ENCODE assay signal across 11 cellular contexts in the genomic region with DNA sequence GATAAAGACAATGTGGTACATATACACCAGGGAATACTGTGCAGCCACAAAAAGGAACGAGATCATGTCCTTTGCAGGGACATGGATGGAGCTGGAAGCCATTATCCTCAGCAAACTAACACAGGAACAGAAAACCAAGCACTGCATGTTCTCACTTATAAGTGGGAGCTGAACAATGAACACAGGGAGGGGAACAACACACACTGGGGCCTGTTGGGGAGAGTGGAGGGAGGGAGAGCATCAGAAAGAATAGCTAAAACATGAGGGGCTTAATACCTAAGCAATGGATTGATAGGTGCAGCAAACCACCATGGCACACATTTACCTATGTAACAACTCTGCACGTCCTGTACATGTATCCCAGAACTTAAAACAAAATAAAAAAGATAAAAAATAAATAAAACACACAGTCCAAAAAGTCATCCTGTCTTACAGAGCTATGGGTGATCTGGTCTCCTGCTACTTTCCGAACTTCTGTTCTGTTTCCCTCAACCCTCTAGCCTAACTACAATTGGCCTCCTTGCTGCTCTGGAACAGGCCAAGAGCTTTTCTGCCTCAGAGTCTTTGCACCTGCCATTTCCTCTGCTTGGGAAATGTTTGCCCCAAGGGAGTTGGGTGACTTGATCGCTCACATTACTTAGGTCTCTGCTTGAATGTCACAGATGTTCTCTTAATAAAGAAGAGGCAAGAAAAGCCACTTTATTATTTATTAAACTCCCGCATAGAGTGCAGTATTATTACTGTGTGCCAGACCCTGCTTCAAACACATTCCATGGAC. TPM values are rescaled to one million over a fixed set of nuclear protein-coding genes. Genes with fewer than 3 reads are reported as not detected.
A peak's percentile ranks its signal among the peaks of the same experiment; 100 is the strongest.
DNase-seq lines count a peak whose midpoint lies in the region; ATAC-seq and TF ChIP-seq lines count a peak whose summit lies in the region.
"Had no signal": no experiment of that assay in that cellular context is flagged by ENCODE, and none has a peak within 500 bp of the region (broad histone marks: within the 10 kb centered on the region; RNA-seq: fewer than 3 reads in every experiment).

No MANE protein-coding gene starts in this region.

- no peaks in the 10 kb centered on the region for H3F3A ChIP-seq in OCI-LY1 (ENCODE audit: insufficient read depth, low read length)

- peaks cover 5% of the 10 kb centered on the region for H3K79me2 ChIP-seq in OCI-LY1 (ENCODE audit: insufficient read depth, low read length)

- no peaks in the 10 kb centered on the region for H3K27me3 Mint-ChIP-seq in CD4-positive, alpha-beta T cell
- H3K27me3 Mint-ChIP-seq in naive B cell = peaks cover 0 to 7% (median 0%) of the 10 kb centered on the region in 3 donors

- no peaks in the 10 kb centered on the region for H4K20me1 ChIP-seq in OCI-LY1 (ENCODE audit: insufficient read depth, low read length)

- POLR2A ChIA-PET in CD4-positive, alpha-beta T cell (lab: Charles Lee) = interaction anchor here (1.1 to 4.6 kb wide), 3 partner anchors 11 to 28 kb away, joined by 5 to 28 read pairs (median 9); no protein-coding TSS in a partner anchor

- no peak for TF ChIP-seq CTCF in CD4-positive, alpha-beta T cell (IDR thresholded peaks at IDR 0.05)
- TF ChIP-seq CTCF in GM12865 (IDR thresholded peaks at IDR 0.05; ENCODE audit: insufficient read depth, low read depth, low read length, missing control alignments) = no peak
- no peak for TF ChIP-seq CTCF in OCI-LY1 (IDR thresholded peaks at IDR 0.05; ENCODE audit: low read length)

- H3K4me1 Mint-ChIP-seq in CD4-positive, alpha-beta T cell (ENCODE audit: low read depth) = peaks cover 74% of the 10 kb centered on the region
- peaks cover 28 to 49% (median 49%) of the 10 kb centered on the region in 3 donors for H3K4me1 Mint-ChIP-seq in naive B cell

- CTCF ChIA-PET in CD4-positive, alpha-beta T cell (lab: Charles Lee) = interaction anchor here (0.9 to 1.0 kb wide), 2 partner anchors 20 to 29 kb away, joined by 3 to 4 read pairs; no protein-coding TSS in a partner anchor

- H3K27me3 ChIP-seq in CD4-positive, alpha-beta T cell (ENCODE audit: control insufficient read depth, insufficient read depth, low read length) = no peaks in the 10 kb centered on the region
- H3K27me3 ChIP-seq in OCI-LY1 (ENCODE audit: insufficient read depth, low read length) = no peaks in the 10 kb centered on the region

- H3K9me3 Mint-ChIP-seq in CD4-positive, alpha-beta T cell = no peaks in the 10 kb centered on the region
- no peaks in the 10 kb centered on the region for H3K9me3 Mint-ChIP-seq in naive B cell

- peaks cover 7% of the 10 kb centered on the region for H3K36me3 Mint-ChIP-seq in CD4-positive, alpha-beta T cell (ENCODE audit: low read depth)
- peaks cover 0 to 7% of the 10 kb centered on the region in 2 donors for H3K36me3 Mint-ChIP-seq in naive B cell

- peaks cover 35% of the 10 kb centered on the region for H3K4me1 ChIP-seq in OCI-LY1 (ENCODE audit: insufficient read depth, low read length, severe bottlenecking)

- peaks cover 14% of the 10 kb centered on the region for H3K36me3 ChIP-seq in OCI-LY1 (ENCODE audit: insufficient read depth, low read length)
- H3K36me3 ChIP-seq: esophagus squamous epithelium had no signal

- H3K9ac ChIP-seq in OCI-LY1 (ENCODE audit: low read length) = no peak overlapping the region

- peak overlapping the region; percentile 87 for H3K4me3 Mint-ChIP-seq in CD4-positive, alpha-beta T cell
- peak overlapping the region in 6 of 8 donors; percentile 84 to 96 (median 93) for H3K4me3 Mint-ChIP-seq in naive B cell

- H3K4me3 ChIP-seq in GM12865 (ENCODE audit: low read depth, low read length) (no peak overlapping the region), OCI-LY1 (ENCODE audit: low read depth, low read length, poor library complexity, severe bottlenecking) (no peak overlapping the region)

- intact Hi-C loops in CD4-positive, alpha-beta T cell (cut with DNase I, micrococcal nuclease) = loop anchor here in 1 of 2 experiments (5.0 kb wide), 1 partner anchor 45 kb away; no protein-coding TSS in a partner anchor

- no peak for DNase-seq in CD4-positive, alpha-beta T cell
- DNase-seq in GM12865 (ENCODE audit: low read depth) (peak; percentile 25), naive B cell (peak; percentile 25)
- no peak for DNase-seq in stimulated activated CD4-positive, alpha-beta T cell treated with anti-CD3 and anti-CD28 coated beads, Interleukin-12 subunit alpha, Interleukin-12 subunit beta, amount 100 ng/mL, for 4 hours
- DNase-seq: activated gamma-delta T cell, dorsolateral prefrontal cortex, esophagus squamous epithelium, SIG-M5 had no signal

- H3K9me3 ChIP-seq in CD4-positive, alpha-beta T cell (ENCODE audit: control insufficient read depth, low read length) = no peaks in the 10 kb centered on the region
- no peaks in the 10 kb centered on the region for H3K9me3 ChIP-seq in OCI-LY1 (ENCODE audit: low read length)
- H3K9me3 ChIP-seq: esophagus squamous epithelium had no signal

- no peaks in the 10 kb centered on the region for H3K9me2 ChIP-seq in OCI-LY1 (ENCODE audit: low read depth, low read length)

- H3K27ac ChIP-seq in CD4-positive, alpha-beta T cell (ENCODE audit: low read depth, low read length) = no peak overlapping the region
- peak overlapping the region; percentile 82 for H3K27ac ChIP-seq in OCI-LY1 (ENCODE audit: low read depth, low read length, poor library complexity, severe bottlenecking)
- H3K27ac ChIP-seq: esophagus squamous epithelium had no signal

- H3K4me2 ChIP-seq in OCI-LY1 (ENCODE audit: low read length) = peak overlapping the region; percentile 93

- H3K27ac Mint-ChIP-seq in CD4-positive, alpha-beta T cell = peak overlapping the region; percentile 83
- H3K27ac Mint-ChIP-seq in naive B cell = peak overlapping the region in 4 of 6 donors; percentile 55 to 83 (median 59)

- no peak overlapping the region for H2AFZ ChIP-seq in OCI-LY1 (ENCODE audit: low read length)

- ATAC-seq in CD4-positive, alpha-beta T cell (ENCODE audit: poor library complexity) = no peak
- peak in 1 of 2 donors; percentile 19 for ATAC-seq in naive B cell (ENCODE audit: low read depth in 2 of 2)
- ATAC-seq in GM18870 (IDR thresholded peaks at IDR 0.05; ENCODE audit: unreplicated experiment) = no peak
- ATAC-seq in GM19455 (IDR thresholded peaks at IDR 0.05; ENCODE audit: unreplicated experiment) = no peak

RNA-seq across cellular contexts. Expression of a gene that starts 1.1 kb away (rescaled TPM):
- total RNA-seq in CD4-positive, alpha-beta T cell = 1 to 10 TPM; 9.6 to 9.9 TPM
- 10 to 100 TPM; 12.8 to 33.8 (median 24.7) TPM for polyA plus RNA-seq in naive B cell (ENCODE audit: low read depth in 6 of 6)

Comparison
In these comparisons a context has a peak if more than half of its experiments do, and no peak if none do; other contexts are left out.
1. DNase-seq: peak in GM12865 (single experiment) and naive B cell (single experiment); none in CD4-positive, alpha-beta T cell (0 of 10) and stimulated activated CD4-positive, alpha-beta T cell treated with anti-CD3 and anti-CD28 coated beads, Interleukin-12 subunit alpha, Interleukin-12 subunit beta, amount 100 ng/mL, for 4 hours (single experiment).